In the genomic region with DNA sequence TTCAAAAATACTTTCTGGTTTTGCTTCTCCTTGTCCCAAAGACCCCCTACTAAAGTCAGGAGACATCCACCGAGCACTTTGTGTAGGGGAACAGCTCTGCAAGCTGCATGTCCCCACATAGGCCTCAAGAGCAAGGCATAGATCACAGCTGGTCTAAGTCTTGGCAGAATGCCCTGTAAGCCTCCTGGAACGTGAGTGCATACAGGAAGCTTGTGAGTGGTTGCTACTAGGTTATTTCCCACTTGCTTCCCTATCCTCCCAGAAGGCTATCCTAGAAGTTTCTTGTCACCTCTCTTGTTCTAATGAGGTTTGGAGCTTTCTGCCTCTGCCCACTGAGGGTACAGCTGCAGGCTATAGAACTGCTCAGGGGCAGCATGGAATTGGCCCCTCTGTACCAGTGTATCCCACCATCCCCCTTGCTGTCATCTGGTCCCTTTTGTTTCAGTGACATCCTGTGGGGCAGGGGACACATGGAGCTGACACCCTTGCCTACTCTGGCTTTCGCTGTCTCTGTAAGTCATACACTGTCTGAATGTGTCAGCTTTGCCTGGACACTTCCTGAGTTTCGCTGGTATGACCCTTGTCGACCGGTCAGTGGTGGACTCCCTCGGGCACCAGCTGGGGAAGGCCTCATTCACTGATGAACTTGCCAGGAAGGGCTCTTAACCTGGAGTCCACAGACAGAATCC, we compare ENCODE assay signal across 1 cellular context.
TF ChIP-seq lines count a peak whose summit lies in the region.

No MANE protein-coding gene starts in this region.

TF ChIP-seq in endothelial cell of umbilical vein, 7 proteins besides CTCF, POLR2A, EP300 and RAD21 (continued from another document):
- TF ChIP-seq MAX (IDR thresholded peaks at IDR 0.05; ENCODE audit: insufficient read depth, insufficient read length), result no peak
- no peak for TF ChIP-seq GATA2 (IDR thresholded peaks at IDR 0.05; ENCODE audit: insufficient read depth, insufficient read length, low read depth, low read length)
- no peak for TF ChIP-seq EZH2 (IDR thresholded peaks at IDR 0.05; ENCODE audit: borderline replicate concordance, low read depth, low read length, severe bottlenecking)
- TF ChIP-seq FOS (IDR thresholded peaks at IDR 0.05; ENCODE audit: borderline replicate concordance, insufficient read depth, low read length), result no peak
- TF ChIP-seq JUN (IDR thresholded peaks at IDR 0.05; ENCODE audit: borderline replicate concordance, insufficient read depth, insufficient read length, low read depth), result no peak
- TF ChIP-seq POLR2AphosphoS5 (IDR thresholded peaks at IDR 0.05; ENCODE audit: insufficient read depth, low read depth, low read length), result no peak
TF ChIP-seq in endothelial cell of umbilical vein: peak in this region for 0.
